ENCODE assay signal across 31 cellular contexts in genomic region chr1:21245688-21246229, GRCh38.
"Had no signal": no experiment of that assay in that cellular context is flagged by ENCODE, and none has a peak within 500 bp of the region (broad histone marks: within the 10 kb centered on the region; RNA-seq: fewer than 3 reads in every experiment).

No MANE protein-coding gene starts in this region.

- H3K27me3 Mint-ChIP-seq: activated naive CD8-positive, alpha-beta T cell treated with anti-CD3 and anti-CD28 coated beads for 36 hours; activated T-cell treated with anti-CD3 and anti-CD28 coated beads, Interleukin-2, amount 50 U/mL, for 24 hours; T-cell had no signal

- H3K27ac Mint-ChIP-seq: activated CD8-positive, alpha-beta T cell treated with anti-CD3 and anti-CD28 coated beads, Interleukin-2, amount 10 ng/mL, durations not matched to agents 7 days and 5 days; activated naive CD4-positive, alpha-beta T cell treated with anti-CD3 and anti-CD28 coated beads for 36 hours; activated naive CD8-positive, alpha-beta T cell treated with anti-CD3 and anti-CD28 coated beads for 36 hours; T-cell had no signal

- H3K36me3 ChIP-seq: MG63 had no signal

- DNase-seq: activated CD4-positive, alpha-beta T cell treated with anti-CD3 and anti-CD28 coated beads for 1 hour; activated CD4-positive, CD25-positive, alpha-beta regulatory T cell; activated CD8-positive, alpha-beta T cell treated with anti-CD3 and anti-CD28 coated beads, Interleukin-2, amount 10 ng/mL, durations not matched to agents 7 days and 5 days; activated gamma-delta T cell treated with Interleukin-2 at 50 U/mL for 16 hours; activated naive CD4-positive, alpha-beta T cell treated with anti-CD3 and anti-CD28 coated beads for 36 hours; activated naive CD8-positive, alpha-beta T cell treated with anti-CD3 and anti-CD28 coated beads for 36 hours; activated T-cell treated with anti-CD3 and anti-CD28 coated beads, Interleukin-2, amount 50 U/mL, for 24 hours; amniotic stem cell; aorta; cerebellar nuclear complex; Kasumi-1; KG1; MG63; NCI-H1048; NCI-H1105 treated with DMSO at 0.1 percent for 48 hours; NCI-H1436; NCI-H1694; NCI-H1930; NCI-H2081 treated with DMSO at 0.1 percent for 48 hours; NCI-H226; NCI-H524 treated with DMSO at 0.1 percent for 48 hours; Peyer's patch; RPMI8226; SHP77 treated with DMSO at 0.1 percent for 48 hours; T-cell; T-helper 2 cell; T-helper 9 cell; WERI-Rb-1 had no signal

- H3K9me3 Mint-ChIP-seq: activated naive CD4-positive, alpha-beta T cell treated with anti-CD3 and anti-CD28 coated beads for 36 hours; activated naive CD8-positive, alpha-beta T cell treated with anti-CD3 and anti-CD28 coated beads for 36 hours; activated T-cell treated with anti-CD3 and anti-CD28 coated beads, Interleukin-2, amount 50 U/mL, for 24 hours; T-cell had no signal

- H3K9me3 ChIP-seq: breast epithelium, MG63, Peyer's patch, SJSA1, SK-N-SH had no signal

- H3K4me3 ChIP-seq: breast epithelium, MG63, Peyer's patch, SJSA1 had no signal

- H3K4me1 ChIP-seq: breast epithelium, Peyer's patch had no signal

- ATAC-seq: activated CD8-positive, alpha-beta T cell treated with anti-CD3 and anti-CD28 coated beads, Interleukin-2, amount 10 ng/mL, durations not matched to agents 7 days and 5 days; T-cell had no signal

- H3K4me3 Mint-ChIP-seq: activated CD8-positive, alpha-beta T cell treated with anti-CD3 and anti-CD28 coated beads, Interleukin-2, amount 10 ng/mL, durations not matched to agents 7 days and 5 days; activated naive CD4-positive, alpha-beta T cell treated with anti-CD3 and anti-CD28 coated beads for 36 hours; activated naive CD8-positive, alpha-beta T cell treated with anti-CD3 and anti-CD28 coated beads for 36 hours; activated T-cell treated with anti-CD3 and anti-CD28 coated beads, Interleukin-2, amount 50 U/mL, for 24 hours; T-cell had no signal

- H3K4me1 Mint-ChIP-seq: activated naive CD8-positive, alpha-beta T cell treated with anti-CD3 and anti-CD28 coated beads for 36 hours; T-cell had no signal

- H3K27ac ChIP-seq: Peyer's patch, SJSA1, WERI-Rb-1 had no signal
